Comparison of ENCODE assay signal across 6 cellular contexts in genomic region chr1:7352974-7353373, GRCh38.
"Had no signal": no experiment of that assay in that cellular context is flagged by ENCODE, and none has a peak within 500 bp of the region (broad histone marks: within the 10 kb centered on the region; RNA-seq: fewer than 3 reads in every experiment).

No MANE protein-coding gene starts in this region.

- ATAC-seq: K562 had no signal

- H2AFZ ChIP-seq: GM23248 had no signal

- H3K27ac ChIP-seq: GM23248 had no signal

- H3K4me3 ChIP-seq: GM23248, K562 had no signal

- H3K9ac ChIP-seq: GM23248 had no signal

- DNase-seq: GM23248, GOT3, H9, HCEC 1CT, IMR-90 had no signal

- H3K9me3 Mint-ChIP-seq: H9 had no signal

- H3K4me3 Mint-ChIP-seq: H9 had no signal
